In genomic region chr1:9848022-9848421, GRCh38 we compare ENCODE assay signal across 24 cellular contexts. TPM values are rescaled to one million over a fixed set of nuclear protein-coding genes. Genes with fewer than 3 reads are reported as not detected.
DNase-seq lines count a peak whose midpoint lies in the region; ATAC-seq, FAIRE-seq and TF ChIP-seq lines count a peak whose summit lies in the region.
"Had no signal": no experiment of that assay in that cellular context is flagged by ENCODE, and none has a peak within 500 bp of the region (broad histone marks: within the 10 kb centered on the region; RNA-seq: fewer than 3 reads in every experiment).

No MANE protein-coding gene starts in this region.

- H2AFZ ChIP-seq in HepG2 (ENCODE audit: low read length) = no peak overlapping the region

- H3K4me1 ChIP-seq in right lobe of liver = no peaks in the 10 kb centered on the region
- peaks cover 7% of the 10 kb centered on the region for H3K4me1 ChIP-seq in HepG2 (ENCODE audit: insufficient read depth, low read length)

- H3K27me3 Mint-ChIP-seq in activated B cell treated with CpG ODN at 0.5 μM for 24 hours (no peaks in the 10 kb centered on the region), mesothelial cell of epicardium (ENCODE audit: low read depth) (no peaks in the 10 kb centered on the region)
- H3K27me3 Mint-ChIP-seq in activated T-helper 17 cell treated with anti-CD3 and anti-CD28 coated beads, Interleukin-2, amount 50 U/mL, for 72 hours = no peaks in the 10 kb centered on the region
- H3K27me3 Mint-ChIP-seq: brain; effector memory CD8-positive, alpha-beta T cell had no signal

- peaks cover 31% of the 10 kb centered on the region for H3K4me1 Mint-ChIP-seq in activated B cell treated with CpG ODN at 0.5 μM for 24 hours
- H3K4me1 Mint-ChIP-seq in mesothelial cell of epicardium = peaks cover 8% of the 10 kb centered on the region
- no peaks in the 10 kb centered on the region for H3K4me1 Mint-ChIP-seq in activated T-helper 17 cell treated with anti-CD3 and anti-CD28 coated beads, Interleukin-2, amount 50 U/mL, for 72 hours

- no TSS peak for BruUV-seq in HepG2 (replicated peaks; lab: Mats Ljungman, UMichigan)

- DNase-seq in right lobe of liver (no peak), HepG2 (ENCODE audit: low spot score) (no peak), activated B cell treated with CpG ODN at 0.5 μM for 24 hours (no peak), mesothelial cell of epicardium (ENCODE audit: low spot score in 2 of 2, unreplicated experiment in 2 of 2) (no peak), COLO829 (ENCODE audit: low spot score) (no peak)
- DNase-seq: activated CD4-positive, alpha-beta T cell treated with anti-CD3 and anti-CD28 coated beads, Interleukin-2, amount 50 U/mL, for 1 hour; activated CD8-positive, alpha-beta memory T cell treated with anti-CD3 and anti-CD28 coated beads, Interleukin-2, amount 50 U/mL, for 4 hours; effector memory CD8-positive, alpha-beta T cell; EL; NCI-H1417; NCI-H2107; NCI-H524; occipital lobe; SHP77; stomach had no signal

- H3K4me3 ChIP-seq in right lobe of liver (no peak overlapping the region), HepG2 (replicated peaks in 1 of 3; ENCODE audit: insufficient read depth in 1 of 3, low read depth in 2 of 3, low read length in 3 of 3) (no peak overlapping the region)
- H3K4me3 ChIP-seq: gastroesophageal sphincter, stomach had no signal

- TF ChIP-seq CTCF in right lobe of liver (IDR thresholded peaks at IDR 0.05) = no peak
- TF ChIP-seq CTCF in HepG2 (CRISPR knock-in tag; IDR thresholded peaks at IDR 0.05) = no peak
- TF ChIP-seq CTCF in activated B cell treated with CpG ODN at 0.5 μM for 24 hours (IDR thresholded peaks at IDR 0.05) = no peak
- TF ChIP-seq CTCF in mesothelial cell of epicardium (IDR thresholded peaks at IDR 0.05; ENCODE audit: unreplicated experiment) = no peak

- CTCF ChIA-PET in HepG2 (lab: Yijun Ruan, JAX; ENCODE audit: low intra/inter-chr PET ratio, low total read pairs) = no interaction called here
- CTCF ChIA-PET in activated B cell treated with CpG ODN at 0.5 μM for 24 hours (lab: Charles Lee) = no interaction called here

- no peaks in the 10 kb centered on the region for H3K79me2 ChIP-seq in HepG2 (ENCODE audit: insufficient read depth, low read length)

- TF ChIP-seq RAD21 in HepG2 (CRISPR knock-in tag; IDR thresholded peaks at IDR 0.05) = no peak

- intact Hi-C loops in right lobe of liver (cut with DNase I) (no loop called here), HepG2 (cut with micrococcal nuclease; ENCODE audit: unreplicated experiment) (loop anchor here (5.0 kb wide), 1 partner anchor 749 kb away; no protein-coding TSS in a partner anchor), activated B cell treated with CpG ODN at 0.5 μM for 24 hours (cut with micrococcal nuclease) (no loop called here)

- H3K36me3 Mint-ChIP-seq in activated B cell treated with CpG ODN at 0.5 μM for 24 hours (ENCODE audit: low read depth) (no peaks in the 10 kb centered on the region), mesothelial cell of epicardium (no peaks in the 10 kb centered on the region)
- H3K36me3 Mint-ChIP-seq in activated T-helper 17 cell treated with anti-CD3 and anti-CD28 coated beads, Interleukin-2, amount 50 U/mL, for 72 hours (ENCODE audit: low read depth) = no peaks in the 10 kb centered on the region
- H3K36me3 Mint-ChIP-seq: brain had no signal

- no peaks in the 10 kb centered on the region for H3K9me3 Mint-ChIP-seq in activated B cell treated with CpG ODN at 0.5 μM for 24 hours
- no peaks in the 10 kb centered on the region for H3K9me3 Mint-ChIP-seq in mesothelial cell of epicardium
- no peaks in the 10 kb centered on the region for H3K9me3 Mint-ChIP-seq in activated T-helper 17 cell treated with anti-CD3 and anti-CD28 coated beads, Interleukin-2, amount 50 U/mL, for 72 hours
- H3K9me3 Mint-ChIP-seq: activated T-helper 2 cell treated with anti-CD3 and anti-CD28 coated beads, Interferon-gamma antibody, Interleukin-2, Interleukin-4, amounts not matched to agents 10 μg/mL and 5 μg/mL and 100 μg/mL, durations not matched to agents 14 hours and 24 hours and 36 hours; brain; effector memory CD8-positive, alpha-beta T cell had no signal

- H3K27ac ChIP-seq in right lobe of liver (no peak overlapping the region), HepG2 (ENCODE audit: extremely low read length, insufficient read depth, low read length) (no peak overlapping the region)
- H3K27ac ChIP-seq: C4-2B, gastroesophageal sphincter, stomach had no signal

- no peak overlapping the region for H3K9ac ChIP-seq in HepG2 (ENCODE audit: insufficient read depth, low read depth, low read length)

- TF ChIP-seq POLR2A in right lobe of liver (IDR thresholded peaks at IDR 0.05) (no peak), HepG2 (IDR thresholded peaks at IDR 0.05; ENCODE audit: insufficient read depth in 1 of 2, low read depth in 2 of 2, low read length in 2 of 2) (no peak)

- POLR2A ChIA-PET in HepG2 (lab: Yijun Ruan, JAX) = no interaction called here
- POLR2A ChIA-PET in activated B cell treated with CpG ODN at 0.5 μM for 24 hours (lab: Charles Lee) = no interaction called here

- TF ChIP-seq EP300 in HepG2 (IDR thresholded peaks at IDR 0.05; ENCODE audit: low read depth in 2 of 2, low read length in 2 of 2) (no peak), HepG2 (CRISPR knock-in tag; IDR thresholded peaks at IDR 0.05; ENCODE audit: borderline replicate concordance) (no peak)

- in situ Hi-C loops in HepG2 (cut with HindIII; ENCODE audit: extremely low pct_ligation_motif_present, low pct_unique_long_range_greater_than_20kb) = no loop called here

- peak overlapping the region; percentile 35 for H3K27ac Mint-ChIP-seq in activated B cell treated with CpG ODN at 0.5 μM for 24 hours
- peak overlapping the region; percentile 64 for H3K27ac Mint-ChIP-seq in mesothelial cell of epicardium
- H3K27ac Mint-ChIP-seq in activated T-helper 17 cell treated with anti-CD3 and anti-CD28 coated beads, Interleukin-2, amount 50 U/mL, for 72 hours = no peak overlapping the region
- H3K27ac Mint-ChIP-seq: activated T-helper 2 cell treated with anti-CD3 and anti-CD28 coated beads, Interferon-gamma antibody, Interleukin-2, Interleukin-4, amounts not matched to agents 10 μg/mL and 5 μg/mL and 100 μg/mL, durations not matched to agents 14 hours and 24 hours and 36 hours; effector memory CD8-positive, alpha-beta T cell had no signal

- no peak for FAIRE-seq in HepG2 (lab: Jason Lieb, UNC)
- FAIRE-seq: colon, TTC549 had no signal

- WGBS in right lobe of liver (ENCODE audit: insufficient coverage, low coverage, low lambda C conversion rate, missing lambda C conversion rate) = 60% methylated on average over 4 of the region's 8 CpGs
- 74% methylated on average over 6 of the region's 8 CpGs for WGBS in HepG2 (ENCODE audit: low lambda C conversion rate)

- H3K4me2 ChIP-seq in HepG2 (ENCODE audit: low read depth, low read length) = no peak overlapping the region

- H3K9me3 ChIP-seq in right lobe of liver (no peaks in the 10 kb centered on the region), HepG2 (ENCODE audit: low read length) (no peaks in the 10 kb centered on the region)
- H3K9me3 ChIP-seq: gastroesophageal sphincter, stomach had no signal

- ATAC-seq in right lobe of liver (peak in 3 of 4 donors; percentile 30 to 50 (median 50)), HepG2 (no peak), activated B cell treated with CpG ODN at 0.5 μM for 24 hours (ENCODE audit: low read depth) (no peak), HG03342 (IDR thresholded peaks at IDR 0.05; ENCODE audit: unreplicated experiment) (no peak), HG02885 (IDR thresholded peaks at IDR 0.05; ENCODE audit: poor library complexity, unreplicated experiment) (no peak)
- no peak for ATAC-seq in activated T-helper 17 cell treated with anti-CD3 and anti-CD28 coated beads, Interleukin-2, amount 50 U/mL, for 72 hours (replicated peaks)
- ATAC-seq: effector memory CD8-positive, alpha-beta T cell; gastroesophageal sphincter had no signal

- no peak overlapping the region for H3K4me3 Mint-ChIP-seq in activated B cell treated with CpG ODN at 0.5 μM for 24 hours
- H3K4me3 Mint-ChIP-seq in mesothelial cell of epicardium = no peak overlapping the region
- no peak overlapping the region for H3K4me3 Mint-ChIP-seq in activated T-helper 17 cell treated with anti-CD3 and anti-CD28 coated beads, Interleukin-2, amount 50 U/mL, for 72 hours
- H3K4me3 Mint-ChIP-seq: brain; effector memory CD8-positive, alpha-beta T cell had no signal

- 0 out of 2 replicates have a peak, but pooled peaks cover 3% of the 10 kb centered on the region for H4K20me1 ChIP-seq in HepG2 (ENCODE audit: insufficient read depth, low read length)

- no peaks in the 10 kb centered on the region for H3K27me3 ChIP-seq in right lobe of liver
- no peaks in the 10 kb centered on the region for H3K27me3 ChIP-seq in HepG2 (ENCODE audit: control insufficient read depth in 1 of 2, insufficient read depth in 2 of 2, low read length in 2 of 2)
- H3K27me3 ChIP-seq: gastroesophageal sphincter, stomach had no signal

- H3K36me3 ChIP-seq in right lobe of liver (peaks cover 0 to 1% (median 0%) of the 10 kb centered on the region in 4 donors), HepG2 (replicated peaks in 1 of 2; ENCODE audit: control insufficient read depth in 1 of 2, insufficient read depth in 2 of 2, low read length in 2 of 2) (peaks cover 7 to 28% of the 10 kb centered on the region in 2 experiments; a peak in 4 of 5 replicates)

RNA-seq across cellular contexts. Expression of gene CLSTN1, which starts 24.3 kb away (rescaled TPM):
- total RNA-seq in right lobe of liver (1 to 10 TPM; 4.4 to 9.9 (median 8.3) TPM), HepG2 (2016; rRNA removed; fragmentation: Illumina TruSeq; extraction: Trizol) (11.9 and 19.7 TPM in 2 replicates), activated B cell treated with CpG ODN at 0.5 μM for 24 hours (50.7 and 52.2 TPM in 2 replicates), mesothelial cell of epicardium (125 to 127 TPM (median 127 TPM) in 3 replicates)
- 2.9 and 4.1 TPM in 2 replicates for total RNA-seq in HepG2 (2016; cell fraction: cytosol; rRNA removed; fragmentation: Illumina TruSeq; extraction: Trizol; ENCODE audit: low read depth)
- 9.1 and 22.6 TPM in 2 replicates for total RNA-seq in HepG2 (2016; cell fraction: insoluble cytoplasmic fraction; rRNA removed; fragmentation: Illumina TruSeq; extraction: Trizol)
- total RNA-seq in HepG2 (2016; cell fraction: membrane; rRNA removed; fragmentation: Illumina TruSeq; extraction: Trizol) = 6.8 and 8.1 TPM in 2 replicates
- total RNA-seq in HepG2 (2016; cell fraction: nucleus; rRNA removed; fragmentation: Illumina TruSeq; extraction: Trizol) = 30.2 and 36.0 TPM in 2 replicates
- 29.8 and 35.3 TPM in 2 replicates for polyA plus RNA-seq in HepG2 (2011; rRNA removed)
- polyA plus RNA-seq in HepG2 (2011; cell fraction: cytosol; rRNA removed) = 32.1 and 32.2 TPM in 2 replicates
- polyA plus RNA-seq in HepG2 (2011; cell fraction: nucleus; rRNA removed) = 58.5 and 61.2 TPM in 2 replicates
- polyA plus RNA-seq in HepG2 (2012) = 58.8 and 80.4 TPM in 2 replicates
- 3.4 and 3.6 TPM in 2 replicates for polyA plus RNA-seq in HepG2 (2016; cell fraction: cytosol; fragmentation: Illumina TruSeq; extraction: Trizol; ENCODE audit: low read depth)
- 15.5 and 22.9 TPM in 2 replicates for polyA plus RNA-seq in HepG2 (2016; cell fraction: insoluble cytoplasmic fraction; fragmentation: Illumina TruSeq; extraction: Trizol; ENCODE audit: low read depth)
- polyA plus RNA-seq in HepG2 (2016; cell fraction: membrane; fragmentation: Illumina TruSeq; extraction: Trizol; ENCODE audit: low read depth) = 8.3 and 9.9 TPM in 2 replicates
- 82.7 and 87.2 TPM in 2 replicates for polyA plus RNA-seq in HepG2 (2016; cell fraction: nucleus; fragmentation: Illumina TruSeq; extraction: Trizol; ENCODE audit: insufficient read depth, low read depth)
- 22.8 and 40.9 TPM in 2 replicates for polyA minus RNA-seq in HepG2 (2011; rRNA and poly(A)+ RNA removed; ENCODE audit: low replicate concordance)
- polyA minus RNA-seq in HepG2 (2011; cell fraction: cytosol; rRNA and poly(A)+ RNA removed) = 40.7 and 51.6 TPM in 2 replicates
- 24.4 and 24.8 TPM in 2 replicates for polyA minus RNA-seq in HepG2 (2011; cell fraction: nucleus; rRNA and poly(A)+ RNA removed)
- 10 to 100 TPM; 41.7 to 55.5 TPM for total RNA-seq in activated T-helper 17 cell treated with anti-CD3 and anti-CD28 coated beads, Interleukin-2, amount 50 U/mL, for 72 hours

Comparison
In these comparisons a context has a peak if more than half of its experiments do, and no peak if none do; other contexts are left out.
1. ATAC-seq: peak in right lobe of liver (3 of 4); none in HepG2 (single experiment), activated B cell treated with CpG ODN at 0.5 μM for 24 hours (single experiment), activated T-helper 17 cell treated with anti-CD3 and anti-CD28 coated beads, Interleukin-2, amount 50 U/mL, for 72 hours (single experiment), HG03342 (single experiment) and HG02885 (single experiment).